ENCODE assay signal across 10 cellular contexts in genomic region chr21:44006017-44006624, GRCh38. TPM values are rescaled to one million over a fixed set of nuclear protein-coding genes. Genes with fewer than 3 reads are reported as not detected.
DNase-seq lines count a peak whose midpoint lies in the region; FAIRE-seq and TF ChIP-seq lines count a peak whose summit lies in the region.
"Had no signal": no experiment of that assay in that cellular context is flagged by ENCODE, and none has a peak within 500 bp of the region (broad histone marks: within the 10 kb centered on the region; RNA-seq: fewer than 3 reads in every experiment).

No MANE protein-coding gene starts in this region.

- no peak overlapping the region for H2AFZ ChIP-seq in astrocyte (ENCODE audit: low read depth, low read length)

- H3K4me1 Mint-ChIP-seq in astrocyte (ENCODE audit: low read depth, unreplicated experiment), result peaks cover 31% of the 10 kb centered on the region

- H3K4me1 ChIP-seq in astrocyte (ENCODE audit: insufficient read depth, low read length) (peaks cover 27% of the 10 kb centered on the region), right atrium auricular region (peaks cover 0 to 8% of the 10 kb centered on the region in 2 donors)

- no peaks in the 10 kb centered on the region for H3K27me3 ChIP-seq in astrocyte (ENCODE audit: insufficient read depth, low read length)
- H3K27me3 ChIP-seq in right atrium auricular region, result no peaks in the 10 kb centered on the region

- peak overlapping the region; percentile 91 for H3K27ac Mint-ChIP-seq in astrocyte (ENCODE audit: unreplicated experiment)

- H4K20me1 ChIP-seq in astrocyte (ENCODE audit: insufficient read depth, low read length), result no peaks in the 10 kb centered on the region

- H3K4me2 ChIP-seq in astrocyte (ENCODE audit: low read length), result peak overlapping the region; percentile 76

- H3K27ac ChIP-seq in astrocyte (ENCODE audit: low read depth, low read length) (peak overlapping the region; percentile 88), right atrium auricular region (peak overlapping the region; percentile 72 to 81)

- peaks cover 3% of the 10 kb centered on the region for H3K27me3 Mint-ChIP-seq in astrocyte (ENCODE audit: low read depth, unreplicated experiment)

- H3K79me2 ChIP-seq in astrocyte (ENCODE audit: insufficient read depth, low read length), result peaks cover 3% of the 10 kb centered on the region

- no peaks in the 10 kb centered on the region for H3K9me3 ChIP-seq in astrocyte (ENCODE audit: insufficient read depth, low read depth, low read length)
- no peaks in the 10 kb centered on the region for H3K9me3 ChIP-seq in right atrium auricular region

- peak; percentile 69 for DNase-seq in ELF-1 (ENCODE audit: low read depth, low spot score)
- DNase-seq in astrocyte (ENCODE audit: low read depth), result peak; percentile 96
- DNase-seq in right atrium auricular region (ENCODE audit: low spot score), result peak; percentile 85
- peak; percentile 69 for DNase-seq in skeletal muscle cell (ENCODE audit: low read depth)
- no peak for DNase-seq in NCI-H748 treated with DMSO at 0.1 percent for 48 hours (lab: John Stamatoyannopoulos, UW)
- DNase-seq in activated naive CD4-positive, alpha-beta T cell (lab: John Stamatoyannopoulos, UW), result no peak
- no peak for DNase-seq in GM20000 (ENCODE audit: low spot score)
- no peak for DNase-seq in SKM-1 treated with dmso at 0.1 percent for 144 hours (lab: John Stamatoyannopoulos, UW; ENCODE audit: unreplicated experiment)
- DNase-seq: erythroblast had no signal

- H3K4me3 Mint-ChIP-seq in astrocyte (ENCODE audit: unreplicated experiment), result peak overlapping the region; percentile 31

- TF ChIP-seq CTCF in astrocyte (IDR thresholded peaks at IDR 0.05; ENCODE audit: insufficient read depth, low read depth, low read length), result no peak
- TF ChIP-seq CTCF in right atrium auricular region (IDR thresholded peaks at IDR 0.05), result no peak
- TF ChIP-seq CTCF in GM20000 (IDR thresholded peaks at IDR 0.05; ENCODE audit: extremely low read depth, missing control alignments), result no peak

- no peak overlapping the region for H3K4me3 ChIP-seq in astrocyte (ENCODE audit: insufficient read depth, low read depth, low read length)
- H3K4me3 ChIP-seq in right atrium auricular region, result no peak overlapping the region
- H3K4me3 ChIP-seq in skeletal muscle cell (ENCODE audit: low read depth, low read length), result no peak overlapping the region

- H3K9ac ChIP-seq in astrocyte (ENCODE audit: low read length), result peak overlapping the region; percentile 53

- no peaks in the 10 kb centered on the region for H3K9me3 Mint-ChIP-seq in astrocyte (ENCODE audit: unreplicated experiment)

- FAIRE-seq in astrocyte (lab: Jason Lieb, UNC), result peak; percentile 49
- FAIRE-seq: G401.6 had no signal

- H3K36me3 Mint-ChIP-seq in astrocyte (ENCODE audit: low read depth, unreplicated experiment), result no peaks in the 10 kb centered on the region

- H3K36me3 ChIP-seq in astrocyte (ENCODE audit: insufficient read depth, low read length) (no peaks in the 10 kb centered on the region), right atrium auricular region (no peaks in the 10 kb centered on the region)

RNA-seq across cellular contexts. Expression of gene TRAPPC10, which starts 6.0 kb away (rescaled TPM):
- 42.3 and 45.7 TPM in 2 replicates for total RNA-seq in astrocyte
- total RNA-seq in right atrium auricular region, result 10 to 100 TPM; 18.2 to 19.7 TPM

Comparison
In these comparisons a context has a peak if more than half of its experiments do, and no peak if none do; other contexts are left out.
1. DNase-seq: peak in ELF-1 (single experiment), astrocyte (single experiment), right atrium auricular region (single experiment) and skeletal muscle cell (single experiment); none in NCI-H748 treated with DMSO at 0.1 percent for 48 hours (single experiment), activated naive CD4-positive, alpha-beta T cell (0 of 4), GM20000 (single experiment) and SKM-1 treated with dmso at 0.1 percent for 144 hours (single experiment).